In the genomic region with DNA sequence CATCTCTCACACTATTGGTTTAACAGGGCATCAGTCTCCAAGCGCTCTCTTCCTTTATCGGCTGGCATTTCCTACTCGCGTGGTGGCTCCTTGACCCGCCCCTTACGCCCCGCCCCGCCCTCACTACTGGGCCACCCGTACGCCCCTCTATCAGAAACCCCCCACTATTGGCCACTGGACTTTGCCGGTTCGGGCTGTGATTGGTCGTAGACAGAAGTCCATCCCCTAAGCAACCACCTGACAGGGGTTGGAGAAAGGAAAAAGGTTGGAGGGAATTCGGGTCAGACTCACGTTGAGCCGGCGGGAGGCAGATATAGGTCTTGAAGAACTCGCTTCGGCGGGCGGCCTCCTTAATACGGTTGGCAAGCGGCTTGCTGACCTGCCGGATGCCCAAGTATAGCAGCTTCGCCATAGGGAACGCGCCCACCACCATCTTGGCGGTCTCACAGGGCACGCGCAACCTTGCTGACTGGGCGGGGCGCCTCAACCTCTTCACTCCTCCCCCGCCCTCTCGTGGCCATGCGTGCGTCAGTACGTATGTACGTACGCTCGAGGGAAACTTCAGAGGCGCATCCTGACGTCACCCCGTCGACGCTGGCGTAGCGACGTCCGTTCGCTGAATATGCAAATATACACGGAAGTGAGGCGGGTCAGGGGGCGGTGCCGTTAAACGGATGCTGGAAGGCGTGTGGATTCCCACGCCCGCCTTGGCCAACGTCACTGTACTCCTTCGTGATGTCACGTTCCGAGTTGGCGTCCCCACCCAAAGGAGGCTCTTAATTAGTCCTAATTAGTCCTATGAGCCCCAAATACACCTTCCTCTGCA, we compare ENCODE assay signal across 8 cellular contexts. TPM values are rescaled to one million over a fixed set of nuclear protein-coding genes. Genes with fewer than 3 reads are reported as not detected.
DNase-seq lines count a peak whose midpoint lies in the region; ATAC-seq, FAIRE-seq and TF ChIP-seq lines count a peak whose summit lies in the region.

TSS of gene OPA3 (minus strand) at position 471 of the 826 bp plus-strand sequence. CDS start at position 433, 38 bp downstream.

- peak within 1 kb of the TSS; percentile 85 for H3K4me2 ChIP-seq in HepG2 (ENCODE audit: low read depth, low read length)

- peak within 1 kb of the TSS; percentile 46 for H2AFZ ChIP-seq in HepG2 (ENCODE audit: low read length)

- ATAC-seq in GM19397 (IDR thresholded peaks at IDR 0.05; ENCODE audit: unreplicated experiment), result peak; percentile 91
- peak; percentile 85 for ATAC-seq in HG03571 (IDR thresholded peaks at IDR 0.05; ENCODE audit: unreplicated experiment)
- ATAC-seq in HepG2, result peak; percentile 91

- BruUV-seq in HepG2 (replicated peaks; lab: Mats Ljungman, UMichigan), result TSS peak; percentile 98

- intact Hi-C loops in CD14-positive monocyte (cut with micrococcal nuclease), result loop anchor here (5.0 to 10.0 kb wide), 3 partner anchors 60 to 77 kb away; partner anchors contain the start of gene VASP (in 1 of the 2)
- intact Hi-C loops in HepG2 (cut with micrococcal nuclease; ENCODE audit: unreplicated experiment), result loop anchor here (2.0 kb wide), 1 partner anchor 108 kb away; the partner anchor contains the start of gene QPCTL

- H3K27me3 ChIP-seq in HepG2 (ENCODE audit: control insufficient read depth in 1 of 2, insufficient read depth in 2 of 2, low read length in 2 of 2), result no peaks in the 10 kb centered on the region

- no peaks in the 10 kb centered on the region for H3K9me3 ChIP-seq in HepG2 (ENCODE audit: low read length)

- H3K9ac ChIP-seq in HepG2 (ENCODE audit: insufficient read depth, low read depth, low read length), result peak within 1 kb of the TSS; percentile 91

- 0 out of 5 replicates have a peak, but pooled peaks cover 0 to 6% of the 10 kb centered on the region in 2 experiments for H3K36me3 ChIP-seq in HepG2 (replicated peaks in 1 of 2; ENCODE audit: control insufficient read depth in 1 of 2, insufficient read depth in 2 of 2, low read length in 2 of 2)

- H3K27ac ChIP-seq in HepG2 (ENCODE audit: extremely low read length, insufficient read depth, low read length), result peak within 1 kb of the TSS; percentile 100

- H3K4me3 Mint-ChIP-seq in CD14-positive monocyte, result peak within 1 kb of the TSS; percentile 93 to 94

- TF ChIP-seq EP300 in HepG2 (IDR thresholded peaks at IDR 0.05; ENCODE audit: low read depth in 2 of 2, low read length in 2 of 2) (peak in 1 of 2 experiments; percentile 53; a peak in 1 of 4 replicates), HepG2 (CRISPR knock-in tag; IDR thresholded peaks at IDR 0.05; ENCODE audit: borderline replicate concordance) (no peak)

- peaks cover 8% of the 10 kb centered on the region for H3K4me1 Mint-ChIP-seq in CD14-positive monocyte

- in situ Hi-C loops in HepG2 (cut with HindIII; ENCODE audit: extremely low pct_ligation_motif_present, low pct_unique_long_range_greater_than_20kb), result no loop called here

- H3K79me2 ChIP-seq in HepG2 (ENCODE audit: insufficient read depth, low read length), result peaks cover 16% of the 10 kb centered on the region

- H3K4me3 ChIP-seq in HepG2 (replicated peaks in 1 of 3; ENCODE audit: insufficient read depth in 1 of 3, low read depth in 2 of 3, low read length in 3 of 3), result peak within 1 kb of the TSS; percentile 63 to 80 (median 74)

- H3K27ac Mint-ChIP-seq in CD14-positive monocyte, result peak within 1 kb of the TSS; percentile 97 to 99 (median 98)

- peaks cover 5 to 12% of the 10 kb centered on the region in 2 donors for H3K36me3 Mint-ChIP-seq in CD14-positive monocyte

- peak; percentile 29; the same call in 1 of the 2 replicates for TF ChIP-seq RAD21 in HepG2 (CRISPR knock-in tag; IDR thresholded peaks at IDR 0.05)

- CTCF ChIA-PET in HepG2 (lab: Yijun Ruan, JAX; ENCODE audit: low intra/inter-chr PET ratio, low total read pairs), result no interaction called here

- DNase-seq in CD14-positive monocyte (ENCODE audit: low spot score) (peak; percentile 100), NCI-H82 (lab: John Stamatoyannopoulos, UW) (peak; percentile 100), dermis microvascular lymphatic vessel endothelial cell (ENCODE audit: low read depth in 2 of 2) (peak; percentile 100), HepG2 (ENCODE audit: low spot score) (peak; percentile 98)
- DNase-seq in activated CD4-positive, alpha-beta T cell treated with anti-CD3 and anti-CD28 coated beads, Interleukin-2, amount 50 U/mL, for 48 hours, result peak; percentile 100
- peak; percentile 99 for DNase-seq in stimulated activated CD4-positive, alpha-beta T cell treated with anti-CD3 and anti-CD28 coated beads, Interleukin-4, amount 100 ng/mL, for 1 hour

- no peak for TF ChIP-seq CTCF in CD14-positive monocyte (IDR thresholded peaks at IDR 0.05)
- peak; percentile 25; the same call in 1 of the 2 replicates for TF ChIP-seq CTCF in HepG2 (CRISPR knock-in tag; IDR thresholded peaks at IDR 0.05)

- POLR2A ChIA-PET in HepG2 (lab: Yijun Ruan, JAX), result interaction anchor here (0.6 to 3.5 kb wide), 25 partner anchors 11 to 185 kb away, joined by 3 to 56 read pairs (median 4); partner anchors contain the start of genes EML2, GIPR, QPCTL and SIX5

- peaks cover 52% of the 10 kb centered on the region for H3K4me1 ChIP-seq in HepG2 (ENCODE audit: insufficient read depth, low read length)

- FAIRE-seq in HepG2 (lab: Jason Lieb, UNC), result peak; percentile 93

- WGBS in HepG2 (ENCODE audit: low lambda C conversion rate), result under 1% methylated on average over 37 of the region's 63 CpGs

- no peaks in the 10 kb centered on the region for H4K20me1 ChIP-seq in HepG2 (ENCODE audit: insufficient read depth, low read length)

- H3K27me3 Mint-ChIP-seq in CD14-positive monocyte (ENCODE audit: low read depth in 3 of 3), result peaks cover 2 to 12% (median 10%) of the 10 kb centered on the region in 3 donors

- TF ChIP-seq POLR2A in HepG2 (IDR thresholded peaks at IDR 0.05; ENCODE audit: insufficient read depth in 1 of 2, low read depth in 2 of 2, low read length in 2 of 2), result peak; percentile 86 to 91

- H3K9me3 Mint-ChIP-seq in CD14-positive monocyte, result peaks cover 0 to 1% (median 0%) of the 10 kb centered on the region in 7 donors

TF ChIP-seq in HepG2, 621 proteins besides CTCF, POLR2A, EP300 and RAD21 (continues in another document):
- TF ChIP-seq ARID3A (IDR thresholded peaks at IDR 0.05; ENCODE audit: low read depth, low read length) (no peak), ELK4 (CRISPR knock-in tag; IDR thresholded peaks at IDR 0.05; ENCODE audit: borderline replicate concordance) (no peak)

RNA-seq across cellular contexts. Expression of gene OPA3, which starts in this region (rescaled TPM):
- polyA plus RNA-seq in CD14-positive monocyte, result 1 to 10 TPM; 4.4 to 6.9 TPM
- total RNA-seq in dermis microvascular lymphatic vessel endothelial cell, result 4.1 and 5.6 TPM in 2 replicates
- total RNA-seq in HepG2 (2016; rRNA removed; fragmentation: Illumina TruSeq; extraction: Trizol), result 7.8 and 8.3 TPM in 2 replicates
- total RNA-seq in HepG2 (2016; cell fraction: cytosol; rRNA removed; fragmentation: Illumina TruSeq; extraction: Trizol; ENCODE audit: low read depth), result 0.81 and 1.1 TPM in 2 replicates
- total RNA-seq in HepG2 (2016; cell fraction: insoluble cytoplasmic fraction; rRNA removed; fragmentation: Illumina TruSeq; extraction: Trizol), result 9.0 and 9.2 TPM in 2 replicates
- 3.3 and 3.4 TPM in 2 replicates for total RNA-seq in HepG2 (2016; cell fraction: membrane; rRNA removed; fragmentation: Illumina TruSeq; extraction: Trizol)
- total RNA-seq in HepG2 (2016; cell fraction: nucleus; rRNA removed; fragmentation: Illumina TruSeq; extraction: Trizol), result 3.2 and 4.2 TPM in 2 replicates
- 16.6 and 17.7 TPM in 2 replicates for polyA plus RNA-seq in HepG2 (2011; rRNA removed)
- polyA plus RNA-seq in HepG2 (2011; cell fraction: cytosol; rRNA removed), result 13.1 and 15.8 TPM in 2 replicates
- 7.5 and 8.6 TPM in 2 replicates for polyA plus RNA-seq in HepG2 (2011; cell fraction: nucleus; rRNA removed)
- 5.2 and 7.4 TPM in 2 replicates for polyA plus RNA-seq in HepG2 (2012)
- polyA plus RNA-seq in HepG2 (2016; cell fraction: cytosol; fragmentation: Illumina TruSeq; extraction: Trizol; ENCODE audit: low read depth), result 0.77 TPM in 2 replicates
- polyA plus RNA-seq in HepG2 (2016; cell fraction: insoluble cytoplasmic fraction; fragmentation: Illumina TruSeq; extraction: Trizol; ENCODE audit: low read depth), result 10.0 and 10.6 TPM in 2 replicates
- 1.6 and 2.3 TPM in 2 replicates for polyA plus RNA-seq in HepG2 (2016; cell fraction: membrane; fragmentation: Illumina TruSeq; extraction: Trizol; ENCODE audit: low read depth)
- 7.8 and 8.0 TPM in 2 replicates for polyA plus RNA-seq in HepG2 (2016; cell fraction: nucleus; fragmentation: Illumina TruSeq; extraction: Trizol; ENCODE audit: insufficient read depth, low read depth)
- 21.3 and 30.2 TPM in 2 replicates for polyA minus RNA-seq in HepG2 (2011; rRNA and poly(A)+ RNA removed; ENCODE audit: low replicate concordance)
- 7.1 and 7.5 TPM in 2 replicates for polyA minus RNA-seq in HepG2 (2011; cell fraction: cytosol; rRNA and poly(A)+ RNA removed)
- polyA minus RNA-seq in HepG2 (2011; cell fraction: nucleus; rRNA and poly(A)+ RNA removed), result 2.6 and 3.0 TPM in 2 replicates

Comparison
In these comparisons a context has a peak if more than half of its experiments do, and no peak if none do; other contexts are left out.
1. Peak in every context shown above with its lines: DNase-seq, ATAC-seq, H3K4me3 ChIP-seq and H3K27ac ChIP-seq.